Comparison of ENCODE assay signal across 8 cellular contexts in the genomic region with DNA sequence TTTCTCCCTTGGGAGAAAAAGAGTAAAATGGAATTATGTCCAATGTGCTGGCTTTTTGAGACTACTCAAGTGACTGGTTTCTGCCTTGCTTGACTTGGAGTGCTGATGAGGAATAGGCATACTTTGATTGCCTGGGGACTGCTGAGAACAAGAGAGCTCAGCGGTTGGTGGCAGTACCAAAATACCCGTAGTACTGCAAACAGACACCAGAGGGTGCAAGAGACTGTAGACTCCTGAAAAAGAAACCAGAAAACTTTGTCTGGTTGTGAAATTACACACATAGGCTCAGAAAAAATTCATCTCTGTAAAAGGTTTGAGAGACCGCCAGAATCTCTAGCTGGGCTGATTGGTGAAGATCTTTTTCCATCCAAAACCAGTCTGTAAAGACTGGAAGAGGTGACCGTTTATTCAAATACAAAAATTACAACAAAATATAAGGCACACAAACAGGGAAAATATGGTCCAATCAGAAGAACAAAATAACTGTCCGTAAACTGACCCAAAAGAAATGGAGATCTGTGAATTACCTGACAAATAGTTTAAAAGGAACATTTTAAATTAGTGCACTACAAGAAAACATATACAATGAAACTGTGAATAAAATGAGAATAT. TPM values are rescaled to one million over a fixed set of nuclear protein-coding genes. Genes with fewer than 3 reads are reported as not detected.
A peak's percentile ranks its signal among the peaks of the same experiment; 100 is the strongest.
DNase-seq lines count a peak whose midpoint lies in the region; ATAC-seq, FAIRE-seq and TF ChIP-seq lines count a peak whose summit lies in the region.

No MANE protein-coding gene starts in this region.

- DNase-seq in DMS153 (lab: John Stamatoyannopoulos, UW) (peak; percentile 22), NCI-H82 (lab: John Stamatoyannopoulos, UW) (peak; percentile 76), activated T-cell treated with anti-CD3 and anti-CD28 coated beads for 24 hours (ENCODE audit: low read depth) (peak; percentile 39), foreskin keratinocyte (peak in 1 of 2 donors; percentile 57), renal cortical epithelial cell (ENCODE audit: low read depth) (peak; percentile 69), GM12892 (ENCODE audit: insufficient read length) (no peak)

- H3K27ac ChIP-seq in foreskin keratinocyte = no peak overlapping the region

- no peaks in the 10 kb centered on the region for H3K27me3 ChIP-seq in foreskin keratinocyte

- no peak for FAIRE-seq in GM12892 (lab: Jason Lieb, UNC)

- peak; percentile 80 for TF ChIP-seq CTCF in foreskin keratinocyte (conservative IDR thresholded peaks at IDR 0.05)

- H3K4me1 ChIP-seq in foreskin keratinocyte = no peaks in the 10 kb centered on the region

- TF ChIP-seq POLR2A in GM12892 (IDR thresholded peaks at IDR 0.05; ENCODE audit: low read depth, low read length) = no peak

- ATAC-seq in GM19395 (IDR thresholded peaks at IDR 0.05; ENCODE audit: unreplicated experiment) = peak; percentile 97
- peak; percentile 99 for ATAC-seq in HG03354 (IDR thresholded peaks at IDR 0.05; ENCODE audit: poor library complexity, severe bottlenecking, unreplicated experiment)
- peak; percentile 79 for ATAC-seq in foreskin keratinocyte

RNA-seq across cellular contexts. Expression of gene BICC1, which starts 18.5 kb away (rescaled TPM):
- total RNA-seq in foreskin keratinocyte (1.2 and 2.0 TPM in 2 replicates), renal cortical epithelial cell (248 and 609 TPM in 2 replicates)
- polyA plus RNA-seq in foreskin keratinocyte = 0.29 and 0.54 TPM in 2 replicates
- not detected for polyA plus RNA-seq in GM12892 (2012; ENCODE audit: missing spikeins)

Comparison
In these comparisons a context has a peak if more than half of its experiments do, and no peak if none do; other contexts are left out.
1. RNA of gene BICC1, which starts 18.5 kb away (total RNA-seq): 248 to 609 TPM in renal cortical epithelial cell; 1.2 to 2.0 TPM in foreskin keratinocyte; every median in the first group is over 10 times any median in the second.
2. Peak in every context shown above with its lines, with median percentiles within 50 percentile points of each other: ATAC-seq.